Comparison of ENCODE assay signal across 8 cellular contexts in genomic region chr4:113878718-113879117, GRCh38.
DNase-seq lines count a peak whose midpoint lies in the region; ATAC-seq, FAIRE-seq and TF ChIP-seq lines count a peak whose summit lies in the region.
"Had no signal": no experiment of that assay in that cellular context is flagged by ENCODE, and none has a peak within 500 bp of the region (broad histone marks: within the 10 kb centered on the region; RNA-seq: fewer than 3 reads in every experiment).

No MANE protein-coding gene starts in this region.

- H3K4me1 ChIP-seq in Loucy (ENCODE audit: insufficient read depth, low read length, poor library complexity, severe bottlenecking) (no peaks in the 10 kb centered on the region), mammary epithelial cell (ENCODE audit: insufficient read depth, low read length) (no peaks in the 10 kb centered on the region)
- no peaks in the 10 kb centered on the region for H3K4me1 ChIP-seq in CD4-positive, alpha-beta memory T cell (ENCODE audit: insufficient read depth, low read length)

- H3K4me1 Mint-ChIP-seq in nephron progenitor cell = peaks cover 15% of the 10 kb centered on the region
- H3K4me1 Mint-ChIP-seq in CD4-positive, alpha-beta memory T cell = peaks cover 0 to 9% (median 5%) of the 10 kb centered on the region in 4 donors

- H3K36me3 ChIP-seq in Loucy (ENCODE audit: insufficient read depth, low read length) = no peaks in the 10 kb centered on the region
- no peaks in the 10 kb centered on the region for H3K36me3 ChIP-seq in mammary epithelial cell (ENCODE audit: insufficient read depth, low read length)
- no peaks in the 10 kb centered on the region for H3K36me3 ChIP-seq in CD4-positive, alpha-beta memory T cell (ENCODE audit: insufficient read depth, low read length)

- H3K9ac ChIP-seq in Loucy (ENCODE audit: low read depth, low read length, poor library complexity, severe bottlenecking) (no peak overlapping the region), mammary epithelial cell (ENCODE audit: insufficient read depth, low read length) (no peak overlapping the region)

- CTCF ChIA-PET in mammary epithelial cell (lab: Charles Lee; ENCODE audit: low non-redundant PET) = no interaction called here
- CTCF ChIA-PET in CD4-positive, alpha-beta memory T cell (lab: Charles Lee; ENCODE audit: partially characterized antibody) = interaction anchor here (1.2 kb wide), 1 partner anchor 22 kb away, joined by 3 read pairs; no protein-coding TSS in a partner anchor

- H2AFZ ChIP-seq in Loucy (ENCODE audit: low read length) = no peak overlapping the region; the same call in 1 of the 2 replicates
- no peak overlapping the region for H2AFZ ChIP-seq in mammary epithelial cell (ENCODE audit: low read depth, low read length)

- intact Hi-C loops in mammary epithelial cell (cut with micrococcal nuclease) = no loop called here
- intact Hi-C loops in CD4-positive, alpha-beta memory T cell (cut with micrococcal nuclease) = loop anchor here (2.0 kb wide), 1 partner anchor 30 kb away; no protein-coding TSS in a partner anchor

- POLR2A ChIA-PET in CD4-positive, alpha-beta memory T cell (lab: Charles Lee; ENCODE audit: partially characterized antibody) = interaction anchor here (0.8 kb wide), 1 partner anchor 20 kb away, joined by 3 read pairs; no protein-coding TSS in a partner anchor

- H3K27ac Mint-ChIP-seq in nephron progenitor cell = no peak overlapping the region
- no peak overlapping the region for H3K27ac Mint-ChIP-seq in CD4-positive, alpha-beta memory T cell

- H3K9me3 ChIP-seq in Loucy (ENCODE audit: insufficient read depth, low read depth, low read length) (no peaks in the 10 kb centered on the region), mammary epithelial cell (replicated peaks; ENCODE audit: insufficient read depth, low read length) (no peaks in the 10 kb centered on the region)
- H3K9me3 ChIP-seq in CD4-positive, alpha-beta memory T cell (ENCODE audit: control insufficient read depth in 1 of 2, low read length in 2 of 2) = no peaks in the 10 kb centered on the region

- H4K20me1 ChIP-seq in Loucy (ENCODE audit: insufficient read depth, low read length, poor library complexity, severe bottlenecking) (no peaks in the 10 kb centered on the region), mammary epithelial cell (ENCODE audit: insufficient read depth, low read length) (no peaks in the 10 kb centered on the region)

- ATAC-seq in HG03457 (IDR thresholded peaks at IDR 0.05; ENCODE audit: unreplicated experiment) = no peak
- ATAC-seq: Right ventricle myocardium inferior had no signal

- dilution Hi-C loops in mammary epithelial cell (cut with HindIII; ENCODE audit: low sequenced_read_pairs) = no loop called here

- in situ Hi-C loops in mammary epithelial cell (cut with MboI; ENCODE audit: low sequenced_read_pairs in 2 of 2) = no loop called here

- H3K4me3 ChIP-seq in Loucy (ENCODE audit: low read length, poor library complexity, severe bottlenecking) (no peak overlapping the region), mammary epithelial cell (replicated peaks in 1 of 3; ENCODE audit: insufficient read depth in 1 of 3, low read depth in 2 of 3, low read length in 3 of 3) (no peak overlapping the region)
- H3K4me3 ChIP-seq in CD4-positive, alpha-beta memory T cell (ENCODE audit: low read length in 2 of 2) = no peak overlapping the region

- H3K27ac ChIP-seq in mammary epithelial cell (ENCODE audit: insufficient read depth, low read depth, low read length) = no peak overlapping the region
- H3K27ac ChIP-seq in CD4-positive, alpha-beta memory T cell (ENCODE audit: low read depth, low read length) = no peak overlapping the region

- DNase-seq in mammary epithelial cell = peak; percentile 25
- peak; percentile 41 for DNase-seq in nephron progenitor cell
- DNase-seq in pons (ENCODE audit: low spot score) = no peak
- DNase-seq in CD4-positive, alpha-beta memory T cell = no peak

- TF ChIP-seq CTCF in Loucy (conservative IDR thresholded peaks at IDR 0.05; ENCODE audit: low read length) (peak; percentile 58), mammary epithelial cell (conservative IDR thresholded peaks at IDR 0.05 in 1 of 2, IDR thresholded peaks at IDR 0.05 in 1 of 2; ENCODE audit: extremely low read depth in 1 of 2, insufficient read depth in 1 of 2, low read depth in 1 of 2, low read length in 2 of 2) (peak in 1 of 2 donors; percentile 22), nephron progenitor cell (IDR thresholded peaks at IDR 0.05) (peak; percentile 37)

- 84% methylated on average over 3 of the region's 3 CpGs for WGBS in mammary epithelial cell (ENCODE audit: low coverage, missing lambda C conversion rate)

- no peaks in the 10 kb centered on the region for H3K79me2 ChIP-seq in Loucy (ENCODE audit: insufficient read depth, low read length)
- H3K79me2 ChIP-seq in mammary epithelial cell (ENCODE audit: insufficient read depth, low read length) = no peaks in the 10 kb centered on the region

- H3K27me3 ChIP-seq in Loucy (ENCODE audit: insufficient read depth, low read length, poor library complexity, severe bottlenecking) (no peaks in the 10 kb centered on the region), mammary epithelial cell (ENCODE audit: insufficient read depth, low read length) (no peaks in the 10 kb centered on the region)
- H3K27me3 ChIP-seq in CD4-positive, alpha-beta memory T cell (ENCODE audit: insufficient read depth, low read length) = no peaks in the 10 kb centered on the region

- peaks cover 6% of the 10 kb centered on the region for H3K27me3 Mint-ChIP-seq in nephron progenitor cell (ENCODE audit: low read depth, poor library complexity)
- H3K27me3 Mint-ChIP-seq in CD4-positive, alpha-beta memory T cell = no peaks in the 10 kb centered on the region

- no peak overlapping the region for H3K4me3 Mint-ChIP-seq in nephron progenitor cell
- H3K4me3 Mint-ChIP-seq in CD4-positive, alpha-beta memory T cell = no peak overlapping the region

- no peaks in the 10 kb centered on the region for H3K9me2 ChIP-seq in Loucy (replicated peaks; ENCODE audit: low read depth, low read length)

- H3F3A ChIP-seq in Loucy (ENCODE audit: low read depth) = no peaks in the 10 kb centered on the region

- no peaks in the 10 kb centered on the region for H3K9me3 Mint-ChIP-seq in nephron progenitor cell
- H3K9me3 Mint-ChIP-seq in CD4-positive, alpha-beta memory T cell = no peaks in the 10 kb centered on the region

- no TSS peak for BruUV-seq in mammary epithelial cell (replicated peaks; lab: Mats Ljungman, UMichigan)

- no peaks in the 10 kb centered on the region for H3K36me3 Mint-ChIP-seq in nephron progenitor cell (ENCODE audit: low read depth)
- H3K36me3 Mint-ChIP-seq in CD4-positive, alpha-beta memory T cell = no peaks in the 10 kb centered on the region

- H3K4me2 ChIP-seq in Loucy (ENCODE audit: low read depth, low read length, poor library complexity, severe bottlenecking) (no peak overlapping the region), mammary epithelial cell (ENCODE audit: insufficient read depth, low read depth, low read length) (no peak overlapping the region)

- FAIRE-seq in G401.6 (lab: Jason Lieb, UNC) = peak; percentile 97

Comparison
In these comparisons a context has a peak if more than half of its experiments do, and no peak if none do; other contexts are left out.
1. DNase-seq: peak in mammary epithelial cell (single experiment) and nephron progenitor cell (single experiment); none in pons (single experiment) and CD4-positive, alpha-beta memory T cell (0 of 5).